9 cellular contexts compared by ENCODE assay signal in the genomic region with DNA sequence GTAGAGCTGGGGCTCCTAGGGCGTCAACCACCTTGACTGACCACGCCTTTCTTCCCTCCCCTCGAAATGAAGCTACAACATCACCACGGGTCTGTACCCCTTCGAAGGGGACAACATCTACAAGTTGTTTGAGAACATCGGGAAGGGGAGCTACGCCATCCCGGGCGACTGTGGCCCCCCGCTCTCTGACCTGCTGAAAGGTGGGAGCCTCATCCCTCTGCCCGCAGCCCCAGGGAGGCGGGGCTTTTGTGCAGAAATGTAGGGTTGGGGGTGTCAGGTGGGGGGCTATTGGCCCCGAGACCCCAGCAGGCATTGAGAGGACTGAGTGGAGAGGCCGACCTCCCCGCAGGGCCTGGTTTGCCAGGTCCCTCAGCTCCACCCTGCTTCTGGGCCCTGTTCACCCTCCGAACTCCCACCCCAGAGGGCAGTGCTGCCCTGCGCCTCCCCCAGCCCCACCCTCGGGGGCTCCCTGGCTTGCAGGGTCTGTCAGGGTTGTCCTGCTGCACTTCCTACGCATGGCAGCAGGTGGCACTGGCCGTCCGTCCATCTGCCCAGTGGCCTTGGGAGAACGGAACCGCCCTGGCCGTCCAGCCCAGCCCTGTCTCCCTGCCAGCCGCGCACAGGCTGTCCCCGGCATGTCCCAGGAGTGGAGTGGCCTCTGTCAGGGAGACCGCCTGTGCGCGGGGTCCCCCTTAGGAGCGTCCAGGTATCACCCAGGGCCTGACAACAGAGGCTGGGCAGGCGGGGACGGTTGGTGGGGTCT. TPM values are rescaled to one million over a fixed set of nuclear protein-coding genes. Genes with fewer than 3 reads are reported as not detected.
DNase-seq lines count a peak whose midpoint lies in the region; ATAC-seq and TF ChIP-seq lines count a peak whose summit lies in the region.
"Had no signal": no experiment of that assay in that cellular context is flagged by ENCODE, and none has a peak within 500 bp of the region (broad histone marks: within the 10 kb centered on the region; RNA-seq: fewer than 3 reads in every experiment).

No MANE protein-coding gene starts in this region.

- H3K4me3 ChIP-seq in HUES6 (ENCODE audit: low read depth, low read length) (no peak overlapping the region), liver (ENCODE audit: low read depth in 1 of 3, low read length in 3 of 3) (no peak overlapping the region)

- H3K27ac ChIP-seq in HUES6 (ENCODE audit: low read depth, low read length) (0 out of 2 replicates have a peak overlapping the region, but pooled peaks have one; percentile 18), cingulate gyrus (ENCODE audit: low read depth, low read length) (peak overlapping the region; percentile 29), liver (ENCODE audit: low read depth in 1 of 2, low read length in 2 of 2) (no peak overlapping the region)

- no peaks in the 10 kb centered on the region for H3K9me3 ChIP-seq in HUES6 (ENCODE audit: control insufficient read depth, insufficient read depth, low read depth, low read length)
- no peaks in the 10 kb centered on the region for H3K9me3 ChIP-seq in liver (ENCODE audit: control insufficient read depth in 4 of 4, low read length in 3 of 4)

- peak; percentile 71 for TF ChIP-seq CTCF in liver (IDR thresholded peaks at IDR 0.05; ENCODE audit: low read depth, low read length, missing input control)

- peak; percentile 80 to 87 for TF ChIP-seq RAD21 in liver (IDR thresholded peaks at IDR 0.05)

- H3K4me1 ChIP-seq in HUES6 (ENCODE audit: control insufficient read depth, insufficient read depth, low read length) (peaks cover 14% of the 10 kb centered on the region; the same call in 1 of the 2 replicates), liver (ENCODE audit: control insufficient read depth in 4 of 4, insufficient read depth in 4 of 4, low read length in 3 of 4) (peaks cover 0 to 7% (median 3%) of the 10 kb centered on the region in 4 donors)

- 57% methylated on average over 33 of the region's 33 CpGs for WGBS in liver

- H3K27me3 ChIP-seq in HUES6 (ENCODE audit: control insufficient read depth, insufficient read depth, low read length) = no peaks in the 10 kb centered on the region
- no peaks in the 10 kb centered on the region for H3K27me3 ChIP-seq in liver (ENCODE audit: control insufficient read depth in 4 of 4, insufficient read depth in 4 of 4, low read length in 3 of 4)

- peak; percentile 51 for DNase-seq in A172 (ENCODE audit: low spot score)
- no peak for DNase-seq in NCI-H2196 (lab: John Stamatoyannopoulos, UW; ENCODE audit: unreplicated experiment)
- no peak for DNase-seq in DMS79 treated with DMSO at 0.1 percent for 48 hours (lab: John Stamatoyannopoulos, UW)
- DNase-seq: stimulated activated CD4-positive, alpha-beta T cell treated with anti-CD3 and anti-CD28 coated beads, Interleukin-2, amount 100 ng/mL, for 48 hours had no signal

- ATAC-seq in GM21423 (IDR thresholded peaks at IDR 0.05; ENCODE audit: unreplicated experiment) (no peak), GM19328 (IDR thresholded peaks at IDR 0.05; ENCODE audit: unreplicated experiment) (no peak)

- no peak overlapping the region for H3K9ac ChIP-seq in HUES6 (ENCODE audit: low read length)
- H3K9ac ChIP-seq in liver (ENCODE audit: low read depth in 1 of 2, low read length in 2 of 2) = no peak overlapping the region

- peaks cover 48% of the 10 kb centered on the region for H3K36me3 ChIP-seq in HUES6 (ENCODE audit: control insufficient read depth, insufficient read depth, low read length)
- H3K36me3 ChIP-seq in liver (ENCODE audit: control insufficient read depth in 4 of 4, insufficient read depth in 3 of 4, low read depth in 1 of 4, low read length in 3 of 4) = peaks cover 0 to 25% (median 11%) of the 10 kb centered on the region in 4 donors

TF ChIP-seq in liver, 16 proteins besides CTCF, POLR2A, EP300 and RAD21:
- TF ChIP-seq TAF1 (conservative IDR thresholded peaks at IDR 0.05) (no peak), ZBTB33 (IDR thresholded peaks at IDR 0.05) (no peak), FOXA1 (IDR thresholded peaks at IDR 0.05) (no peak), REST (IDR thresholded peaks at IDR 0.05) (no peak), JUND (IDR thresholded peaks at IDR 0.05) (no peak), GABPA (IDR thresholded peaks at IDR 0.05 in 1 of 2, conservative IDR thresholded peaks at IDR 0.05 in 1 of 2) (no peak), FOXA2 (IDR thresholded peaks at IDR 0.05) (no peak)

RNA-seq across cellular contexts. Expression of gene STK11, which starts 15.7 kb away (rescaled TPM):
- total RNA-seq in A172 (2014; rRNA removed; shearing (Covaris generic)) = 87.8 and 98.9 TPM in 2 replicates
- 100 to 1,000 TPM in 1 of 2 donors, 10 to 100 TPM in 1; 40.6 to 126 TPM for total RNA-seq in liver
- 10 to 100 TPM in 1 of 2 donors, 1 to 10 TPM in 1; 3.0 to 30.3 TPM for polyA plus RNA-seq in liver

RNA-seq across cellular contexts. Expression of gene CBARP, which starts 16.5 kb away (rescaled TPM):
- 0.93 and 0.95 TPM in 2 replicates for total RNA-seq in A172 (2014; rRNA removed; shearing (Covaris generic))
- total RNA-seq in liver = under 1 TPM; 0.05 to 0.25 TPM
- under 1 TPM in 1 of 2 donors, not detected in 1; 0.06 TPM for polyA plus RNA-seq in liver

RNA-seq across cellular contexts. Expression of gene ATP5F1D, which starts 20.2 kb away (rescaled TPM):
- 42.2 and 78.9 TPM in 2 replicates for total RNA-seq in A172 (2014; rRNA removed; shearing (Covaris generic))
- 10 to 100 TPM; 20.2 to 44.5 TPM for total RNA-seq in liver
- 100 to 1,000 TPM; 246 to 315 TPM for polyA plus RNA-seq in liver

RNA-seq across cellular contexts. Expression of gene MIDN, which starts 27.1 kb away (rescaled TPM):
- 7.0 and 19.2 TPM in 2 replicates for total RNA-seq in A172 (2014; rRNA removed; shearing (Covaris generic))
- total RNA-seq in liver = 10 to 100 TPM in 1 of 2 donors, 1 to 10 TPM in 1; 9.1 to 22.9 TPM
- 10 to 100 TPM in 1 of 2 donors, 1 to 10 TPM in 1; 2.9 to 14.6 TPM for polyA plus RNA-seq in liver

RNA-seq across cellular contexts. Expression of gene SBNO2, which starts 47.3 kb away (rescaled TPM):
- total RNA-seq in A172 (2014; rRNA removed; shearing (Covaris generic)) = 37.0 and 51.1 TPM in 2 replicates
- total RNA-seq in liver = 10 to 100 TPM; 11.0 to 25.0 TPM
- polyA plus RNA-seq in liver = 10 to 100 TPM in 1 of 2 donors, 1 to 10 TPM in 1; 2.2 to 19.1 TPM

Comparison
In these comparisons a context has a peak if more than half of its experiments do, and no peak if none do; other contexts are left out.
1. H3K27ac ChIP-seq: peak in HUES6 (single experiment) and cingulate gyrus (single experiment); none in liver (0 of 2).